In the genomic region with DNA sequence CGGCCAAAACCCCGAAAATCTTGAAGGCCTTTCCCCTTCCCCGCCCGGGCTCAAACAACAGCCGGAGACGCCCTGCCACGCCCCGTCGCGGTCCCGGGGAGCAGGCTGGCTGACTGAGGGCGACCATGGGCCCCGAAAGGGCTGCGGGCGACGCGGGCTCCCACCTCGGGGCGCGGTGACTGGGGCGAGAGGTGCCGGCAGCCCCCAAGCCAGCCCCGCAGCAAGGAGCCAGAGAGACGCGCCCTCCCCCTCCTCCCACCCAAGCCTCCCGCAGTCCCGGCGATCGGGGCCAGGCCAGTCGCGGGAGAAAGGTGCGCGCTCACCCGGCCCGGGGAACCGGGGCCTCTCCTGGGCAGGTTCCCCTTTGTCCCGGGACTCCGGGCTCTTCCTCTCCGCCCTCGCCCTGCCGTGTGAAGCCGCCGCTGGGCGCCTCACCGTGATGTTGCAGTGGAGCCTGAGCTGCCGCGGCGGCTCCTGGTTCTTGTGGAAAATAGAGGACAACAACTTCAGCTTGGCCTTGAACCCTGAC, we compare ENCODE assay signal across 1 cellular context.
TF ChIP-seq lines count a peak whose summit lies in the region.

No MANE protein-coding gene starts in this region.

TF ChIP-seq in K562, 482 proteins besides CTCF, POLR2A, EP300 and RAD21 (continued from another document):
- no peak for TF ChIP-seq PPARD (CRISPR knock-in tag; IDR thresholded peaks at IDR 0.05)
- TF ChIP-seq SRF (CRISPR knock-in tag; IDR thresholded peaks at IDR 0.05), result 0 out of 4 replicates have a peak, but pooled peaks of 1 of the 2 experiments have one; percentile 7
- peak; percentile 27 for TF ChIP-seq TAF1 (IDR thresholded peaks at IDR 0.05; ENCODE audit: control insufficient read depth, extremely low read depth, insufficient read depth, low read length, severe bottlenecking)
- TF ChIP-seq TRIM28 (IDR thresholded peaks at IDR 0.05), result no peak
- TF ChIP-seq, protein P1, sequence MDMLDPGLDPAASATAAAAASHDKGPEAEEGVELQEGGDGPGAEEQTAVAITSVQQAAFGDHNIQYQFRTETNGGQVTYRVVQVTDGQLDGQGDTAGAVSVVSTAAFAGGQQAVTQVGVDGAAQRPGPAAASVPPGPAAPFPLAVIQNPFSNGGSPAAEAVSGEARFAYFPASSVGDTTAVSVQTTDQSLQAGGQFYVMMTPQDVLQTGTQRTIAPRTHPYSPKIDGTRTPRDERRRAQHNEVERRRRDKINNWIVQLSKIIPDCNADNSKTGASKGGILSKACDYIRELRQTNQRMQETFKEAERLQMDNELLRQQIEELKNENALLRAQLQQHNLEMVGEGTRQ (CRISPR knock-in tag; IDR thresholded peaks at IDR 0.05), result no peak
- TF ChIP-seq, protein P2, sequence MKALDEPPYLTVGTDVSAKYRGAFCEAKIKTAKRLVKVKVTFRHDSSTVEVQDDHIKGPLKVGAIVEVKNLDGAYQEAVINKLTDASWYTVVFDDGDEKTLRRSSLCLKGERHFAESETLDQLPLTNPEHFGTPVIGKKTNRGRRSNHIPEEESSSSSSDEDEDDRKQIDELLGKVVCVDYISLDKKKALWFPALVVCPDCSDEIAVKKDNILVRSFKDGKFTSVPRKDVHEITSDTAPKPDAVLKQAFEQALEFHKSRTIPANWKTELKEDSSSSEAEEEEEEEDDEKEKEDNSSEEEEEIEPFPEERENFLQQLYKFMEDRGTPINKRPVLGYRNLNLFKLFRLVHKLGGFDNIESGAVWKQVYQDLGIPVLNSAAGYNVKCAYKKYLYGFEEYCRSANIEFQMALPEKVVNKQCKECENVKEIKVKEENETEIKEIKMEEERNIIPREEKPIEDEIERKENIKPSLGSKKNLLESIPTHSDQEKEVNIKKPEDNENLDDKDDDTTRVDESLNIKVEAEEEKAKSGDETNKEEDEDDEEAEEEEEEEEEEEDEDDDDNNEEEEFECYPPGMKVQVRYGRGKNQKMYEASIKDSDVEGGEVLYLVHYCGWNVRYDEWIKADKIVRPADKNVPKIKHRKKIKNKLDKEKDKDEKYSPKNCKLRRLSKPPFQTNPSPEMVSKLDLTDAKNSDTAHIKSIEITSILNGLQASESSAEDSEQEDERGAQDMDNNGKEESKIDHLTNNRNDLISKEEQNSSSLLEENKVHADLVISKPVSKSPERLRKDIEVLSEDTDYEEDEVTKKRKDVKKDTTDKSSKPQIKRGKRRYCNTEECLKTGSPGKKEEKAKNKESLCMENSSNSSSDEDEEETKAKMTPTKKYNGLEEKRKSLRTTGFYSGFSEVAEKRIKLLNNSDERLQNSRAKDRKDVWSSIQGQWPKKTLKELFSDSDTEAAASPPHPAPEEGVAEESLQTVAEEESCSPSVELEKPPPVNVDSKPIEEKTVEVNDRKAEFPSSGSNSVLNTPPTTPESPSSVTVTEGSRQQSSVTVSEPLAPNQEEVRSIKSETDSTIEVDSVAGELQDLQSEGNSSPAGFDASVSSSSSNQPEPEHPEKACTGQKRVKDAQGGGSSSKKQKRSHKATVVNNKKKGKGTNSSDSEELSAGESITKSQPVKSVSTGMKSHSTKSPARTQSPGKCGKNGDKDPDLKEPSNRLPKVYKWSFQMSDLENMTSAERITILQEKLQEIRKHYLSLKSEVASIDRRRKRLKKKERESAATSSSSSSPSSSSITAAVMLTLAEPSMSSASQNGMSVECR (CRISPR knock-in tag; IDR thresholded peaks at IDR 0.05), result peak; percentile 56; the same call in 1 of the 2 replicates
- peak; percentile 48; the same call in 1 of the 2 replicates for TF ChIP-seq PHF8 (IDR thresholded peaks at IDR 0.05; ENCODE audit: borderline replicate concordance, low read length)
- no peak for TF ChIP-seq MYBL2 (IDR thresholded peaks at IDR 0.05; ENCODE audit: low read depth)
- no peak for TF ChIP-seq MYBL2 (CRISPR knock-in tag; IDR thresholded peaks at IDR 0.05; ENCODE audit: borderline replicate concordance)
- TF ChIP-seq, protein P3, sequence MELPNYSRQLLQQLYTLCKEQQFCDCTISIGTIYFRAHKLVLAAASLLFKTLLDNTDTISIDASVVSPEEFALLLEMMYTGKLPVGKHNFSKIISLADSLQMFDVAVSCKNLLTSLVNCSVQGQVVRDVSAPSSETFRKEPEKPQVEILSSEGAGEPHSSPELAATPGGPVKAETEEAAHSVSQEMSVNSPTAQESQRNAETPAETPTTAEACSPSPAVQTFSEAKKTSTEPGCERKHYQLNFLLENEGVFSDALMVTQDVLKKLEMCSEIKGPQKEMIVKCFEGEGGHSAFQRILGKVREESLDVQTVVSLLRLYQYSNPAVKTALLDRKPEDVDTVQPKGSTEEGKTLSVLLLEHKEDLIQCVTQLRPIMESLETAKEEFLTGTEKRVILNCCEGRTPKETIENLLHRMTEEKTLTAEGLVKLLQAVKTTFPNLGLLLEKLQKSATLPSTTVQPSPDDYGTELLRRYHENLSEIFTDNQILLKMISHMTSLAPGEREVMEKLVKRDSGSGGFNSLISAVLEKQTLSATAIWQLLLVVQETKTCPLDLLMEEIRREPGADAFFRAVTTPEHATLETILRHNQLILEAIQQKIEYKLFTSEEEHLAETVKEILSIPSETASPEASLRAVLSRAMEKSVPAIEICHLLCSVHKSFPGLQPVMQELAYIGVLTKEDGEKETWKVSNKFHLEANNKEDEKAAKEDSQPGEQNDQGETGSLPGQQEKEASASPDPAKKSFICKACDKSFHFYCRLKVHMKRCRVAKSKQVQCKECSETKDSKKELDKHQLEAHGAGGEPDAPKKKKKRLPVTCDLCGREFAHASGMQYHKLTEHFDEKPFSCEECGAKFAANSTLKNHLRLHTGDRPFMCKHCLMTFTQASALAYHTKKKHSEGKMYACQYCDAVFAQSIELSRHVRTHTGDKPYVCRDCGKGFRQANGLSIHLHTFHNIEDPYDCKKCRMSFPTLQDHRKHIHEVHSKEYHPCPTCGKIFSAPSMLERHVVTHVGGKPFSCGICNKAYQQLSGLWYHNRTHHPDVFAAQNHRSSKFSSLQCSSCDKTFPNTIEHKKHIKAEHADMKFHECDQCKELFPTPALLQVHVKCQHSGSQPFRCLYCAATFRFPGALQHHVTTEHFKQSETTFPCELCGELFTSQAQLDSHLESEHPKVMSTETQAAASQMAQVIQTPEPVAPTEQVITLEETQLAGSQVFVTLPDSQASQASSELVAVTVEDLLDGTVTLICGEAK (IDR thresholded peaks at IDR 0.05), result no peak
- TF ChIP-seq, protein P3 (CRISPR knock-in tag; IDR thresholded peaks at IDR 0.05), result 0 out of 2 replicates have a peak, but pooled peaks have one; percentile 9
- TF ChIP-seq ZFX (CRISPR knock-in tag; IDR thresholded peaks at IDR 0.05), result peak; percentile 97
- TF ChIP-seq SMAD4 (CRISPR knock-in tag; conservative IDR thresholded peaks at IDR 0.05), result 0 out of 2 replicates have a peak, but pooled peaks have one; percentile 14
- peak; percentile 60; the same call in 1 of the 2 replicates for TF ChIP-seq ZC3H4 (CRISPR knock-in tag; IDR thresholded peaks at IDR 0.05; ENCODE audit: borderline replicate concordance)
- no peak for TF ChIP-seq U2AF2 (optimal IDR thresholded peaks at IDR 0.05; ENCODE audit: low read depth, low read length)
- TF ChIP-seq POLR2AphosphoS5 (IDR thresholded peaks at IDR 0.05; ENCODE audit: control insufficient read depth, insufficient read depth, low read depth, low read length), result 0 out of 2 replicates have a peak, but pooled peaks have one; percentile 22
- 0 out of 2 replicates have a peak, but pooled peaks have one; percentile 18 for TF ChIP-seq ZNF175 (CRISPR knock-in tag; IDR thresholded peaks at IDR 0.05; ENCODE audit: low read depth)
- TF ChIP-seq CBX1 (IDR thresholded peaks at IDR 0.05; ENCODE audit: low read depth), result peak; percentile 38; the same call in 1 of the 2 replicates
- TF ChIP-seq, protein P4, sequence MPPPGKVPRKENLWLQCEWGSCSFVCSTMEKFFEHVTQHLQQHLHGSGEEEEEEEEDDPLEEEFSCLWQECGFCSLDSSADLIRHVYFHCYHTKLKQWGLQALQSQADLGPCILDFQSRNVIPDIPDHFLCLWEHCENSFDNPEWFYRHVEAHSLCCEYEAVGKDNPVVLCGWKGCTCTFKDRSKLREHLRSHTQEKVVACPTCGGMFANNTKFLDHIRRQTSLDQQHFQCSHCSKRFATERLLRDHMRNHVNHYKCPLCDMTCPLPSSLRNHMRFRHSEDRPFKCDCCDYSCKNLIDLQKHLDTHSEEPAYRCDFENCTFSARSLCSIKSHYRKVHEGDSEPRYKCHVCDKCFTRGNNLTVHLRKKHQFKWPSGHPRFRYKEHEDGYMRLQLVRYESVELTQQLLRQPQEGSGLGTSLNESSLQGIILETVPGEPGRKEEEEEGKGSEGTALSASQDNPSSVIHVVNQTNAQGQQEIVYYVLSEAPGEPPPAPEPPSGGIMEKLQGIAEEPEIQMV (tag; conservative IDR thresholded peaks at IDR 0.05; ENCODE audit: low read depth), result no peak
- 0 out of 2 replicates have a peak, but pooled peaks have one; percentile 47 for TF ChIP-seq OTX1 (CRISPR knock-in tag; IDR thresholded peaks at IDR 0.05)
- TF ChIP-seq ZNF507 (tag; conservative IDR thresholded peaks at IDR 0.05), result no peak
- TF ChIP-seq ZNF12 (CRISPR knock-in tag; IDR thresholded peaks at IDR 0.05), result 0 out of 2 replicates have a peak, but pooled peaks have one; percentile 10
- TF ChIP-seq YY1 (IDR thresholded peaks at IDR 0.05; ENCODE audit: borderline replicate concordance in 1 of 3, control insufficient read depth in 1 of 3, extremely low read depth in 1 of 3, insufficient read depth in 3 of 3, insufficient read length in 1 of 3, insufficient replicate concordance in 2 of 3, low read depth in 1 of 3, low read length in 2 of 3), result peak in 2 of 3 experiments; percentile 26 to 73
- peak; percentile 32 to 40; a peak in 2 of 4 replicates for TF ChIP-seq SIN3A (IDR thresholded peaks at IDR 0.05; ENCODE audit: borderline replicate concordance in 2 of 2, control insufficient read depth in 1 of 2, low read depth in 2 of 2, low read length in 2 of 2)
- TF ChIP-seq NR4A1 (CRISPR knock-in tag; IDR thresholded peaks at IDR 0.05), result peak; percentile 50; the same call in 1 of the 2 replicates
- no peak for TF ChIP-seq NR4A1 (tag; IDR thresholded peaks at IDR 0.05)
- peak; percentile 23; the same call in 1 of the 2 replicates for TF ChIP-seq KDM2B (CRISPR knock-in tag; IDR thresholded peaks at IDR 0.05)
- peak; percentile 6; the same call in 1 of the 2 replicates for TF ChIP-seq NFRKB (IDR thresholded peaks at IDR 0.05; ENCODE audit: low read depth)
- TF ChIP-seq BMI1 (IDR thresholded peaks at IDR 0.05; ENCODE audit: low read length), result no peak
- TF ChIP-seq COPS2 (conservative IDR thresholded peaks at IDR 0.05), result no peak
